Comparison of ENCODE assay signal across 16 cellular contexts in genomic region chr20:33669873-33670640, GRCh38. TPM values are rescaled to one million over a fixed set of nuclear protein-coding genes. Genes with fewer than 3 reads are reported as not detected.
DNase-seq lines count a peak whose midpoint lies in the region; ATAC-seq, FAIRE-seq and TF ChIP-seq lines count a peak whose summit lies in the region.
"Had no signal": no experiment of that assay in that cellular context is flagged by ENCODE, and none has a peak within 500 bp of the region (broad histone marks: within the 10 kb centered on the region; RNA-seq: fewer than 3 reads in every experiment).

No MANE protein-coding gene starts in this region.

- DNase-seq in activated naive CD8-positive, alpha-beta T cell treated with anti-CD3 and anti-CD28 coated beads for 36 hours, result no peak
- no peak for DNase-seq in T-helper 17 cell
- no peak for DNase-seq in mesenchymal stem cell
- DNase-seq in tibial artery, result peak in 1 of 2 donors; percentile 82
- no peak for DNase-seq in GM19239 (ENCODE audit: insufficient read length, low spot score)
- no peak for DNase-seq in NOMO-1 treated with DMSO at 0.1 percent for 48 hours (lab: John Stamatoyannopoulos, UW; ENCODE audit: unreplicated experiment)
- DNase-seq in activated CD4-positive, CD25-positive, alpha-beta regulatory T cell (lab: John Stamatoyannopoulos, UW), result no peak
- DNase-seq: activated CD4-positive, alpha-beta T cell treated with anti-CD3 and anti-CD28 coated beads for 48 hours; dermis blood vessel endothelial cell; DMS 273 treated with DMSO at 0.1 percent for 48 hours; NCI-H82; substantia nigra had no signal

- no peak overlapping the region for H2BK5ac ChIP-seq in mesenchymal stem cell (ENCODE audit: low read depth, low read length, poor library complexity, severe bottlenecking)

- no peak overlapping the region for H3K18ac ChIP-seq in mesenchymal stem cell (ENCODE audit: low read depth in 1 of 2, low read length in 2 of 2)

- no peaks in the 10 kb centered on the region for H3K27me3 Mint-ChIP-seq in activated naive CD8-positive, alpha-beta T cell
- no peaks in the 10 kb centered on the region for H3K27me3 Mint-ChIP-seq in activated naive CD8-positive, alpha-beta T cell treated with anti-CD3 and anti-CD28 coated beads for 36 hours
- H3K27me3 Mint-ChIP-seq in T-helper 17 cell, result no peaks in the 10 kb centered on the region

- no peak for ATAC-seq in T-helper 17 cell
- ATAC-seq: mucosa of descending colon had no signal

- intact Hi-C loops in tibial artery (cut with DNase I; ENCODE audit: low total_unique reads), result loop anchor here (10.0 kb wide), 2 partner anchors 185 to 215 kb away; no protein-coding TSS in a partner anchor

- no peak overlapping the region for H3K14ac ChIP-seq in mesenchymal stem cell (ENCODE audit: low read length in 2 of 2)

- peak overlapping the region; percentile 41 for H3K27ac Mint-ChIP-seq in activated naive CD8-positive, alpha-beta T cell
- no peak overlapping the region for H3K27ac Mint-ChIP-seq in activated naive CD8-positive, alpha-beta T cell treated with anti-CD3 and anti-CD28 coated beads for 36 hours
- H3K27ac Mint-ChIP-seq in T-helper 17 cell, result peak overlapping the region; percentile 88

- H3K9ac ChIP-seq in mesenchymal stem cell (ENCODE audit: low read length), result no peak overlapping the region

- H2BK12ac ChIP-seq in mesenchymal stem cell (ENCODE audit: low read length in 2 of 2), result no peak overlapping the region

- no peak overlapping the region for H4K8ac ChIP-seq in mesenchymal stem cell (ENCODE audit: low read length)

- H3K23ac ChIP-seq in mesenchymal stem cell (ENCODE audit: low read length in 2 of 2), result no peak overlapping the region

- peaks cover 27% of the 10 kb centered on the region for H3K79me1 ChIP-seq in mesenchymal stem cell (replicated peaks; ENCODE audit: low read length, poor library complexity, severe bottlenecking)

- H3K4me1 Mint-ChIP-seq in activated naive CD8-positive, alpha-beta T cell (ENCODE audit: low read depth), result peaks cover 26% of the 10 kb centered on the region
- H3K4me1 Mint-ChIP-seq in activated naive CD8-positive, alpha-beta T cell treated with anti-CD3 and anti-CD28 coated beads for 36 hours, result peaks cover 32% of the 10 kb centered on the region
- peaks cover 34% of the 10 kb centered on the region for H3K4me1 Mint-ChIP-seq in T-helper 17 cell

- H3K27ac ChIP-seq in mesenchymal stem cell (ENCODE audit: low read length, poor library complexity, severe bottlenecking), result no peak overlapping the region
- peak overlapping the region; percentile 98 for H3K27ac ChIP-seq in tibial artery

- H3K9me3 Mint-ChIP-seq in activated naive CD8-positive, alpha-beta T cell (ENCODE audit: low read depth), result no peaks in the 10 kb centered on the region
- no peaks in the 10 kb centered on the region for H3K9me3 Mint-ChIP-seq in activated naive CD8-positive, alpha-beta T cell treated with anti-CD3 and anti-CD28 coated beads for 36 hours

- no peak overlapping the region for H2AFZ ChIP-seq in mesenchymal stem cell (ENCODE audit: low read depth, low read length)

- no peak overlapping the region for H3K4me2 ChIP-seq in mesenchymal stem cell (ENCODE audit: low read length, poor library complexity, severe bottlenecking)

- H3K4me1 ChIP-seq in mesenchymal stem cell (ENCODE audit: control insufficient read depth, insufficient read depth, low read depth, low read length), result peaks cover 52% of the 10 kb centered on the region
- peaks cover 0 to 81% (median 63%) of the 10 kb centered on the region in 4 donors for H3K4me1 ChIP-seq in tibial artery

- no peaks in the 10 kb centered on the region for H3K27me3 ChIP-seq in mesenchymal stem cell (ENCODE audit: control insufficient read depth in 1 of 2, insufficient read depth in 1 of 2, low read length in 2 of 2)
- H3K27me3 ChIP-seq in tibial artery, result no peaks in the 10 kb centered on the region
- H3K27me3 ChIP-seq: esophagus muscularis mucosa had no signal

- no peak for TF ChIP-seq CTCF in tibial artery (IDR thresholded peaks at IDR 0.05)

- no peak for FAIRE-seq in GM19239 (lab: Jason Lieb, UNC)

- no peak overlapping the region for H3K4ac ChIP-seq in mesenchymal stem cell (ENCODE audit: low read depth in 1 of 2, low read length in 2 of 2)

- no peak overlapping the region for H2BK15ac ChIP-seq in mesenchymal stem cell (ENCODE audit: low read depth, poor library complexity, severe bottlenecking)

- H3K9me3 ChIP-seq in T-helper 17 cell (ENCODE audit: control insufficient read depth, low read length, poor library complexity, severe bottlenecking), result no peaks in the 10 kb centered on the region
- no peaks in the 10 kb centered on the region for H3K9me3 ChIP-seq in mesenchymal stem cell (ENCODE audit: control insufficient read depth, low read length)
- H3K9me3 ChIP-seq in tibial artery, result no peaks in the 10 kb centered on the region
- H3K9me3 ChIP-seq: esophagus muscularis mucosa, mucosa of descending colon had no signal

- H4K91ac ChIP-seq in mesenchymal stem cell (ENCODE audit: low read length), result no peak overlapping the region

- H3K4me3 Mint-ChIP-seq in activated naive CD8-positive, alpha-beta T cell, result peak overlapping the region; percentile 20
- H3K4me3 Mint-ChIP-seq in activated naive CD8-positive, alpha-beta T cell treated with anti-CD3 and anti-CD28 coated beads for 36 hours, result no peak overlapping the region
- H3K4me3 Mint-ChIP-seq in T-helper 17 cell, result no peak overlapping the region

- 96% methylated on average over 13 of the region's 13 CpGs for WGBS in mesenchymal stem cell

- H2BK120ac ChIP-seq in mesenchymal stem cell (ENCODE audit: low read depth, low read length), result no peak overlapping the region

- peak overlapping the region; percentile 1 for H2AK5ac ChIP-seq in mesenchymal stem cell (ENCODE audit: low read length, severe bottlenecking)

- H3K36me3 ChIP-seq in mesenchymal stem cell (ENCODE audit: control insufficient read depth in 1 of 2, insufficient read depth in 2 of 2, low read depth in 1 of 2, low read length in 2 of 2), result peaks cover 39 to 60% of the 10 kb centered on the region in 2 experiments
- peaks cover 0 to 22% (median 4%) of the 10 kb centered on the region in 3 donors for H3K36me3 ChIP-seq in tibial artery

- H3K4me3 ChIP-seq in mesenchymal stem cell (ENCODE audit: insufficient read depth in 1 of 2, low read depth in 1 of 2, low read length in 2 of 2) (no peak overlapping the region), tibial artery (no peak overlapping the region)
- H3K4me3 ChIP-seq: esophagus muscularis mucosa, mucosa of descending colon had no signal

- H3K36me3 Mint-ChIP-seq in activated naive CD8-positive, alpha-beta T cell, result no peaks in the 10 kb centered on the region
- peaks cover 10% of the 10 kb centered on the region for H3K36me3 Mint-ChIP-seq in activated naive CD8-positive, alpha-beta T cell treated with anti-CD3 and anti-CD28 coated beads for 36 hours
- peaks cover 2% of the 10 kb centered on the region for H3K36me3 Mint-ChIP-seq in T-helper 17 cell (ENCODE audit: low read depth)

RNA-seq across cellular contexts. Expression of gene ACTL10, which starts 3.3 kb away (rescaled TPM):
- 1 to 10 TPM; 4.1 TPM for total RNA-seq in activated naive CD8-positive, alpha-beta T cell treated with anti-CD3 and anti-CD28 coated beads for 36 hours
- total RNA-seq in T-helper 17 cell, result 1 to 10 TPM in 1 of 2 donors, under 1 TPM in 1; 0.89 to 1.2 TPM
- not detected for polyA plus RNA-seq in mesenchymal stem cell (2013, experiment 1 of 2)
- not detected for polyA plus RNA-seq in mesenchymal stem cell (2013, experiment 2 of 2)
- total RNA-seq: H4 had no signal

RNA-seq across cellular contexts. Expression of gene NECAB3, which starts 4.2 kb away (rescaled TPM):
- total RNA-seq in activated naive CD8-positive, alpha-beta T cell treated with anti-CD3 and anti-CD28 coated beads for 36 hours, result 10 to 100 TPM; 10.7 to 12.0 TPM
- total RNA-seq in T-helper 17 cell, result 10 to 100 TPM; 10.2 to 12.2 TPM
- polyA plus RNA-seq in mesenchymal stem cell (2013, experiment 1 of 2), result 13.7 TPM
- polyA plus RNA-seq in mesenchymal stem cell (2013, experiment 2 of 2), result 12.4 TPM

RNA-seq across cellular contexts. Expression of gene C20orf144, which starts 7.9 kb away (rescaled TPM):
- under 1 TPM; 0.10 to 0.21 TPM for total RNA-seq in activated naive CD8-positive, alpha-beta T cell treated with anti-CD3 and anti-CD28 coated beads for 36 hours
- total RNA-seq in T-helper 17 cell, result under 1 TPM; 0.13 to 0.45 TPM
- 0.11 TPM for polyA plus RNA-seq in mesenchymal stem cell (2013, experiment 1 of 2)
- polyA plus RNA-seq in mesenchymal stem cell (2013, experiment 2 of 2), result 0.04 TPM
- total RNA-seq: dermis blood vessel endothelial cell, H4 had no signal

RNA-seq across cellular contexts. Expression of gene E2F1, which starts 16.1 kb away (rescaled TPM):
- total RNA-seq in activated naive CD8-positive, alpha-beta T cell treated with anti-CD3 and anti-CD28 coated beads for 36 hours, result 10 to 100 TPM; 76.1 to 79.6 TPM
- 10 to 100 TPM in 1 of 2 donors, 1 to 10 TPM in 1; 2.6 to 11.5 TPM for total RNA-seq in T-helper 17 cell
- polyA plus RNA-seq in mesenchymal stem cell (2013, experiment 1 of 2), result 2.2 TPM
- polyA plus RNA-seq in mesenchymal stem cell (2013, experiment 2 of 2), result 2.1 TPM

RNA-seq across cellular contexts. Expression of gene PXMP4, which starts 50.1 kb away (rescaled TPM):
- 1 to 10 TPM; 6.9 to 7.3 TPM for total RNA-seq in activated naive CD8-positive, alpha-beta T cell treated with anti-CD3 and anti-CD28 coated beads for 36 hours
- 1 to 10 TPM; 3.7 to 4.0 TPM for total RNA-seq in T-helper 17 cell
- 3.2 TPM for polyA plus RNA-seq in mesenchymal stem cell (2013, experiment 1 of 2)
- polyA plus RNA-seq in mesenchymal stem cell (2013, experiment 2 of 2), result 2.7 TPM
